Comparison of ENCODE assay signal across 8 cellular contexts in the genomic region with DNA sequence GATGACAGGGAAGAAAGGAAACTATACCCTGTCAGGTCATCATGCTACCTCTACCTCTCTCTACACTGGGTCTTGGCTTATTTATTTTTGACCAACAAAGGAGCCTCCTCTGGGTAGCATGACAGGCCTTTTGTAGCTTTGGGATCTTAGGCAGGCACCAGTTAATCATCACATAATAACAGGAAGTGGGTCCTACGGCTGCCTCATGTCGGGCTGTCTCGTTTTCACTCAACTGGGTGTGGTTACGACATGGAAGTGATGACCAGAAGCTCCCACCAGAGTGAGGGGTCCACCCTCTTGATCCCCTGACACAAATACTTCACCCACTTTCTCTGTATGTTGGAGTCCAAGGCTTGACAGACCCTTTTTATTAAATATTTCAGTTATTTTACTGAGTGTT.
DNase-seq lines count a peak whose midpoint lies in the region; ATAC-seq and TF ChIP-seq lines count a peak whose summit lies in the region.

No MANE protein-coding gene starts in this region.

- H3K27ac Mint-ChIP-seq in activated naive CD8-positive, alpha-beta T cell treated with anti-CD3 and anti-CD28 coated beads for 36 hours = peak overlapping the region; percentile 85

- H3K4me3 Mint-ChIP-seq in activated naive CD8-positive, alpha-beta T cell treated with anti-CD3 and anti-CD28 coated beads for 36 hours = peak overlapping the region; percentile 55

- H3K27me3 Mint-ChIP-seq in activated naive CD8-positive, alpha-beta T cell treated with anti-CD3 and anti-CD28 coated beads for 36 hours = no peaks in the 10 kb centered on the region

- no peaks in the 10 kb centered on the region for H3K27me3 ChIP-seq in DND-41 (ENCODE audit: insufficient read depth, low read length, poor library complexity)

- peaks cover 22% of the 10 kb centered on the region for H3K4me1 Mint-ChIP-seq in activated naive CD8-positive, alpha-beta T cell treated with anti-CD3 and anti-CD28 coated beads for 36 hours

- TF ChIP-seq CTCF in DND-41 (IDR thresholded peaks at IDR 0.05; ENCODE audit: borderline replicate concordance, extremely low read depth, low read length, poor library complexity, severe bottlenecking) = no peak

- no peaks in the 10 kb centered on the region for H4K20me1 ChIP-seq in DND-41 (ENCODE audit: insufficient read depth, low read length)

- no peak overlapping the region for H3K4me3 ChIP-seq in DND-41 (ENCODE audit: low read depth in 1 of 2, low read length in 2 of 2)

- DNase-seq in DND-41 (peak; percentile 25), middle frontal gyrus (ENCODE audit: extremely low spot score, low spot score) (no peak), C1 segment of cervical spinal cord (lab: John Stamatoyannopoulos, UW) (no peak)
- DNase-seq in activated naive CD8-positive, alpha-beta T cell treated with anti-CD3 and anti-CD28 coated beads for 36 hours = peak; percentile 51
- DNase-seq in effector CD8-positive, alpha-beta T cell (lab: John Stamatoyannopoulos, UW) = no peak

- no peaks in the 10 kb centered on the region for H3K36me3 Mint-ChIP-seq in activated naive CD8-positive, alpha-beta T cell treated with anti-CD3 and anti-CD28 coated beads for 36 hours

- ATAC-seq in DND-41 (ENCODE audit: insufficient read depth, low read depth) = peak; percentile 54; the same call in 1 of the 3 replicates
- peak; percentile 88 for ATAC-seq in GM21360 (IDR thresholded peaks at IDR 0.05; ENCODE audit: unreplicated experiment)
- peak; percentile 96 for ATAC-seq in HG03520 (IDR thresholded peaks at IDR 0.05; ENCODE audit: unreplicated experiment)
- no peak for ATAC-seq in esophagus mucosa

- H3K36me3 ChIP-seq in DND-41 (ENCODE audit: insufficient read depth, low read length) = no peaks in the 10 kb centered on the region

- no peaks in the 10 kb centered on the region for H3K9me3 Mint-ChIP-seq in activated naive CD8-positive, alpha-beta T cell treated with anti-CD3 and anti-CD28 coated beads for 36 hours

- no peak overlapping the region for H2AFZ ChIP-seq in DND-41 (ENCODE audit: low read depth, low read length)

- no peak overlapping the region for H3K27ac ChIP-seq in DND-41 (ENCODE audit: low read length)

- H3K9ac ChIP-seq in DND-41 (ENCODE audit: low read depth, low read length) = no peak overlapping the region

- no peaks in the 10 kb centered on the region for H3K9me3 ChIP-seq in DND-41 (ENCODE audit: insufficient read depth, low read length, severe bottlenecking)

- no peaks in the 10 kb centered on the region for H3K4me1 ChIP-seq in DND-41 (ENCODE audit: insufficient read depth, low read length)

- H3K79me2 ChIP-seq in DND-41 (ENCODE audit: insufficient read depth, low read length) = no peaks in the 10 kb centered on the region

- H3K4me2 ChIP-seq in DND-41 (ENCODE audit: insufficient read depth, low read length) = no peak overlapping the region

Comparison
In these comparisons a context has a peak if more than half of its experiments do, and no peak if none do; other contexts are left out.
1. DNase-seq: peak in DND-41 (single experiment) and activated naive CD8-positive, alpha-beta T cell treated with anti-CD3 and anti-CD28 coated beads for 36 hours (single experiment); none in effector CD8-positive, alpha-beta T cell (single experiment), middle frontal gyrus (single experiment) and C1 segment of cervical spinal cord (0 of 14).